ENCODE assay signal across 32 cellular contexts in the genomic region with DNA sequence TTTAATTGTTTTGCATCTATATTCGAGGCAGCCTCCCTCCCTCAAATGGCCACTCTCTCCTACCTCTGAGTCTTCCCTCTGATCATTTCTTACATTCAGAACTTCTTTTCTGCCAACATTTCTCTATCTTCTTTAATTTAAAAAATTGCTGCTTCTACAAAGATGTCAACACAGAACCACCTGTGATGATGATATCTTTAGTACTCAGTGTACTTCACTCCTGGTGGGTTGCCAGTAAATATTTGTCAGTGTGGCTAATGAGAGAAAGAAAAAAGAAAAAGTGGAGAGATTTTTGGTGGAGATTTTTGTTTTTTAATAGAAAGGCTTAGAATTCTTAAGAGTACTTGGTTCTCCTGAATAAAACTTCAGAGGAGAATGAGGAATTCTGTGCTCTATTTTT.
"Had no signal": no experiment of that assay in that cellular context is flagged by ENCODE, and none has a peak within 500 bp of the region (broad histone marks: within the 10 kb centered on the region; RNA-seq: fewer than 3 reads in every experiment).

No MANE protein-coding gene starts in this region.

- H3K4me2 ChIP-seq: hepatocyte had no signal

- DNase-seq: activated CD4-positive, alpha-beta T cell treated with anti-CD3 and anti-CD28 coated beads for 48 hours; activated CD4-positive, alpha-beta T cell treated with anti-CD3 and anti-CD28 coated beads, Interleukin-2, amount 50 U/mL, for 48 hours; activated CD8-positive, alpha-beta memory T cell treated with anti-CD3 and anti-CD28 coated beads for 24 hours; activated effector memory CD4-positive, alpha-beta T cell treated with Interleukin-2 at 50 U/mL for 16 hours; activated naive CD4-positive, alpha-beta T cell treated with anti-CD3 and anti-CD28 coated beads for 36 hours; activated naive CD8-positive, alpha-beta T cell treated with anti-CD3 and anti-CD28 coated beads, Interleukin-2, amount 10 ng/mL, durations not matched to agents 7 days and 5 days; cerebellar nuclear complex; dorsolateral prefrontal cortex; effector memory CD4-positive, alpha-beta T cell; islet precursor cell; left colon; midbrain; naive thymus-derived CD4-positive, alpha-beta T cell; nucleus accumbens; posterior cingulate gyrus; right cardiac atrium; stimulated activated CD4-positive, alpha-beta T cell treated with anti-CD3 and anti-CD28 coated beads, Interleukin-4, amount 100 ng/mL, for 24 hours; T-cell; uterus had no signal

- H3K4me1 ChIP-seq: ascending aorta, uterus had no signal

- H3K27ac Mint-ChIP-seq: activated naive CD4-positive, alpha-beta T cell treated with anti-CD3 and anti-CD28 coated beads for 36 hours; activated naive CD8-positive, alpha-beta T cell treated with anti-CD3 and anti-CD28 coated beads, Interleukin-2, amount 10 ng/mL, durations not matched to agents 7 days and 5 days; memory B cell; naive thymus-derived CD4-positive, alpha-beta T cell; stimulated activated effector memory CD8-positive, alpha-beta T cell treated with anti-CD3 and anti-CD28 coated beads, Interleukin-12 subunit alpha, Interleukin-12 subunit beta, amount 100 ng/mL, for 72 hours; stimulated activated naive CD8-positive, alpha-beta T cell treated with anti-CD3 and anti-CD28 coated beads, Interleukin-15, Interleukin-2, amounts not matched to agents 100 ng/mL and 50 ng/mL, for 24 hours; T-cell; T-helper 2 cell treated with Interferon-gamma antibody and Interleukin-4, amounts not matched to agents 5 μg/mL and 100 μg/mL, for 36 hours; type B pancreatic cell had no signal

- H3K27ac ChIP-seq: ascending aorta, cardiac muscle cell, coronary artery, dorsolateral prefrontal cortex, gastroesophageal sphincter, hepatocyte, thoracic aorta, uterus had no signal

- H2AFZ ChIP-seq: hepatocyte had no signal

- H3K9me3 ChIP-seq: ascending aorta, gastroesophageal sphincter, thoracic aorta, uterus had no signal

- H3K9me3 Mint-ChIP-seq: activated naive CD4-positive, alpha-beta T cell treated with anti-CD3 and anti-CD28 coated beads for 36 hours; activated naive CD8-positive, alpha-beta T cell treated with anti-CD3 and anti-CD28 coated beads, Interleukin-2, amount 10 ng/mL, durations not matched to agents 7 days and 5 days; naive thymus-derived CD4-positive, alpha-beta T cell; stimulated activated effector memory CD8-positive, alpha-beta T cell treated with anti-CD3 and anti-CD28 coated beads, Interleukin-12 subunit alpha, Interleukin-12 subunit beta, amount 100 ng/mL, for 72 hours; stimulated activated naive CD8-positive, alpha-beta T cell treated with anti-CD3 and anti-CD28 coated beads, Interleukin-15, Interleukin-2, amounts not matched to agents 100 ng/mL and 50 ng/mL, for 24 hours; T-cell; T-helper 2 cell treated with Interferon-gamma antibody and Interleukin-4, amounts not matched to agents 5 μg/mL and 100 μg/mL, for 36 hours; type B pancreatic cell had no signal

- H3K4me3 ChIP-seq: cardiac muscle cell, coronary artery, dorsolateral prefrontal cortex, gastroesophageal sphincter, hepatocyte, uterus had no signal

- H3K4me3 Mint-ChIP-seq: activated naive CD4-positive, alpha-beta T cell treated with anti-CD3 and anti-CD28 coated beads for 36 hours; activated naive CD8-positive, alpha-beta T cell treated with anti-CD3 and anti-CD28 coated beads, Interleukin-2, amount 10 ng/mL, durations not matched to agents 7 days and 5 days; memory B cell; naive thymus-derived CD4-positive, alpha-beta T cell; stimulated activated effector memory CD8-positive, alpha-beta T cell treated with anti-CD3 and anti-CD28 coated beads, Interleukin-12 subunit alpha, Interleukin-12 subunit beta, amount 100 ng/mL, for 72 hours; stimulated activated naive CD8-positive, alpha-beta T cell treated with anti-CD3 and anti-CD28 coated beads, Interleukin-15, Interleukin-2, amounts not matched to agents 100 ng/mL and 50 ng/mL, for 24 hours; T-cell; T-helper 2 cell treated with Interferon-gamma antibody and Interleukin-4, amounts not matched to agents 5 μg/mL and 100 μg/mL, for 36 hours; type B pancreatic cell had no signal

- ATAC-seq: activated CD4-positive, CD25-positive, alpha-beta regulatory T cell treated with anti-CD3 and anti-CD28 coated beads, Interleukin-2, amount 50 U/mL, for 24 hours; gastroesophageal sphincter; left colon; naive thymus-derived CD4-positive, alpha-beta T cell; right cardiac atrium; stimulated activated effector memory CD8-positive, alpha-beta T cell treated with anti-CD3 and anti-CD28 coated beads, Interleukin-12 subunit alpha, Interleukin-12 subunit beta, amount 100 ng/mL, for 72 hours; T-cell had no signal

- H3K27me3 ChIP-seq: ascending aorta, cardiac muscle cell, dorsolateral prefrontal cortex, gastroesophageal sphincter, hepatocyte, uterus had no signal

- H3K27me3 Mint-ChIP-seq: activated naive CD8-positive, alpha-beta T cell treated with anti-CD3 and anti-CD28 coated beads, Interleukin-2, amount 10 ng/mL, durations not matched to agents 7 days and 5 days; brain; memory B cell; naive thymus-derived CD4-positive, alpha-beta T cell; stimulated activated naive CD8-positive, alpha-beta T cell treated with anti-CD3 and anti-CD28 coated beads, Interleukin-15, Interleukin-2, amounts not matched to agents 100 ng/mL and 50 ng/mL, for 24 hours; T-cell; type B pancreatic cell had no signal

- H3K36me3 ChIP-seq: uterus had no signal
